ENCODE assay signal across 28 cellular contexts in genomic region chr3:197440717-197441303, GRCh38.
"Had no signal": no experiment of that assay in that cellular context is flagged by ENCODE, and none has a peak within 500 bp of the region (broad histone marks: within the 10 kb centered on the region; RNA-seq: fewer than 3 reads in every experiment).

No MANE protein-coding gene starts in this region.

- H3K4me3 Mint-ChIP-seq: naive thymus-derived CD4-positive, alpha-beta T cell; natural killer cell; nephron; stimulated activated memory B cell treated with anti-CD40 and anti-IgM and Interleukin-4, amounts not matched to agents 10 μg/mL and 1 μg/mL and 100 μg/mL, for 72 hours; stimulated activated naive CD8-positive, alpha-beta T cell treated with anti-CD3 and anti-CD28 coated beads, Interleukin-15, amount 100 ng/mL, for 72 hours; type B pancreatic cell had no signal

- H3K27ac Mint-ChIP-seq: natural killer cell; nephron; stimulated activated memory B cell treated with anti-CD40 and anti-IgM and Interleukin-4, amounts not matched to agents 10 μg/mL and 1 μg/mL and 100 μg/mL, for 72 hours; stimulated activated naive CD8-positive, alpha-beta T cell treated with anti-CD3 and anti-CD28 coated beads, Interleukin-15, amount 100 ng/mL, for 72 hours; type B pancreatic cell had no signal

- FAIRE-seq: urothelium cell line had no signal

- H3K27me3 ChIP-seq: ovary, testis, transverse colon, vagina had no signal

- ATAC-seq: naive thymus-derived CD4-positive, alpha-beta T cell; psoas muscle; right cardiac atrium; sciatic nerve; stimulated activated memory B cell treated with anti-CD40 and anti-IgM and Interleukin-4, amounts not matched to agents 10 μg/mL and 1 μg/mL and 100 μg/mL, for 72 hours; stimulated activated naive CD8-positive, alpha-beta T cell treated with anti-CD3 and anti-CD28 coated beads, Interleukin-15, amount 100 ng/mL, for 72 hours; stimulated activated naive CD8-positive, alpha-beta T cell treated with anti-CD3 and anti-CD28 coated beads, Interleukin-15, Interleukin-2, amounts not matched to agents 100 U/mL and 50 U/mL, for 24 hours had no signal

- H3K27ac ChIP-seq: ovary, psoas muscle, skin epidermis, spleen, suprapubic skin, testis, tibial artery, transverse colon, vagina had no signal

- H3K4me1 Mint-ChIP-seq: natural killer cell; stimulated activated memory B cell treated with anti-CD40 and anti-IgM and Interleukin-4, amounts not matched to agents 10 μg/mL and 1 μg/mL and 100 μg/mL, for 72 hours had no signal

- H3K4me2 ChIP-seq: smooth muscle cell had no signal

- H3K36me3 Mint-ChIP-seq: natural killer cell; stimulated activated memory B cell treated with anti-CD40 and anti-IgM and Interleukin-4, amounts not matched to agents 10 μg/mL and 1 μg/mL and 100 μg/mL, for 72 hours; type B pancreatic cell had no signal

- H3K9me3 Mint-ChIP-seq: naive thymus-derived CD4-positive, alpha-beta T cell; natural killer cell; nephron; stimulated activated memory B cell treated with anti-CD40 and anti-IgM and Interleukin-4, amounts not matched to agents 10 μg/mL and 1 μg/mL and 100 μg/mL, for 72 hours; stimulated activated naive CD8-positive, alpha-beta T cell treated with anti-CD3 and anti-CD28 coated beads, Interleukin-15, amount 100 ng/mL, for 72 hours; type B pancreatic cell had no signal

- H3K4me1 ChIP-seq: psoas muscle, spleen, suprapubic skin, testis, tibial artery, transverse colon, vagina had no signal

- H3K4me3 ChIP-seq: ovary, psoas muscle, skin epidermis, smooth muscle cell, spleen, suprapubic skin, testis, tibial artery, transverse colon, vagina had no signal

- DNase-seq: naive thymus-derived CD4-positive, alpha-beta T cell; natural killer cell; occipital lobe; ovary; psoas muscle; right cardiac atrium; spleen; stimulated activated CD4-positive, alpha-beta T cell treated with anti-CD3 and anti-CD28 coated beads, Interleukin-12 subunit alpha, Interleukin-12 subunit beta, amount 100 ng/mL, for 4 hours; stimulated activated CD4-positive, alpha-beta T cell treated with anti-CD3 and anti-CD28 coated beads, Interleukin-1b, Interleukin-23, amount 100 ng/mL, for 48 hours; stimulated activated CD4-positive, alpha-beta T cell treated with anti-CD3 and anti-CD28 coated beads, Interleukin-4, amount 100 ng/mL, for 1 hour; stimulated activated CD4-positive, alpha-beta T cell treated with anti-CD3 and anti-CD28 coated beads, Interleukin-4, amount 100 ng/mL, for 4 hours; stimulated activated CD8-positive, alpha-beta memory T cell treated with anti-CD3 and anti-CD28 coated beads, Interleukin-4, amount 100 ng/mL, for 48 hours; stimulated activated naive CD4-positive, alpha-beta T cell; stimulated activated naive CD8-positive, alpha-beta T cell treated with anti-CD3 and anti-CD28 coated beads, Interleukin-15, amount 100 ng/mL, for 72 hours; stimulated activated naive CD8-positive, alpha-beta T cell treated with anti-CD3 and anti-CD28 coated beads, Interleukin-15, Interleukin-2, amounts not matched to agents 100 U/mL and 50 U/mL, for 24 hours; substantia nigra; testis; tibial artery; transverse colon had no signal

- H3K9me3 ChIP-seq: ovary, psoas muscle, spleen, suprapubic skin, testis, tibial artery, transverse colon, vagina had no signal

- H3K36me3 ChIP-seq: ovary, spleen, suprapubic skin, tibial artery, transverse colon, vagina had no signal
